24 cellular contexts compared by ENCODE assay signal in genomic region chr2:241670333-241671110, GRCh38.
"Had no signal": no experiment of that assay in that cellular context is flagged by ENCODE, and none has a peak within 500 bp of the region (broad histone marks: within the 10 kb centered on the region; RNA-seq: fewer than 3 reads in every experiment).

No MANE protein-coding gene starts in this region.

- H3K27me3 ChIP-seq: Peyer's patch had no signal

- H3K4me3 ChIP-seq: K562, Peyer's patch had no signal

- ATAC-seq: activated CD4-positive, alpha-beta T cell treated with anti-CD3 and anti-CD28 coated beads for 36 hours; activated CD8-positive, alpha-beta T cell treated with anti-CD3 and anti-CD28 coated beads for 36 hours; HepG2; K562 had no signal

- H3K27ac Mint-ChIP-seq: activated CD4-positive, alpha-beta T cell treated with anti-CD3 and anti-CD28 coated beads for 36 hours; activated CD8-positive, alpha-beta T cell treated with anti-CD3 and anti-CD28 coated beads for 36 hours; activated naive CD8-positive, alpha-beta T cell; activated T-helper 1 cell treated with anti-CD3 and anti-CD28 coated beads, Interleukin-12 subunit alpha, Interleukin-12 subunit beta, Interleukin-2, Interleukin-4 antibody, amounts not matched to agents 30 ng/mL and 10 ng/mL and 1 ng/mL, durations not matched to agents 14 hours and 24 hours and 36 hours had no signal

- H3K4me1 ChIP-seq: Peyer's patch had no signal

- H3K4me1 Mint-ChIP-seq: activated CD4-positive, alpha-beta T cell treated with anti-CD3 and anti-CD28 coated beads for 36 hours had no signal

- H3K27me3 Mint-ChIP-seq: activated CD4-positive, alpha-beta T cell treated with anti-CD3 and anti-CD28 coated beads for 36 hours; activated CD8-positive, alpha-beta T cell treated with anti-CD3 and anti-CD28 coated beads for 36 hours; activated naive CD8-positive, alpha-beta T cell had no signal

- H3K27ac ChIP-seq: Peyer's patch, VCaP had no signal

- H3K9me3 ChIP-seq: Peyer's patch had no signal

- DNase-seq: activated CD4-positive, alpha-beta T cell treated with anti-CD3 and anti-CD28 coated beads for 36 hours; activated CD4-positive, alpha-beta T cell treated with anti-CD3 and anti-CD28 coated beads, Interleukin-2, amount 50 U/mL, for 1 hour; activated CD8-positive, alpha-beta memory T cell treated with anti-CD3 and anti-CD28 coated beads, Interleukin-2, amount 50 U/mL, for 4 hours; activated CD8-positive, alpha-beta T cell treated with anti-CD3 and anti-CD28 coated beads for 36 hours; activated effector memory CD4-positive, alpha-beta T cell treated with Interleukin-2 at 50 U/mL for 16 hours; activated naive CD4-positive, alpha-beta T cell; amygdala; Kasumi-1; NCI-H1105 treated with DMSO at 0.1 percent for 48 hours; NCI-H1436 treated with DMSO at 0.1 percent for 48 hours; NCI-H187; NCI-H2081; NCI-H510A treated with DMSO at 0.1 percent for 48 hours; NCI-H69; NK-92 treated with Interleukin-12 subunit alpha and Interleukin-12 subunit beta, amount 100 ng/mL, for 24 hours; Peyer's patch; SIG-M5; T-helper 2 cell had no signal

- H3K9me3 Mint-ChIP-seq: activated CD8-positive, alpha-beta T cell treated with anti-CD3 and anti-CD28 coated beads for 36 hours; activated T-helper 1 cell treated with anti-CD3 and anti-CD28 coated beads, Interleukin-12 subunit alpha, Interleukin-12 subunit beta, Interleukin-2, Interleukin-4 antibody, amounts not matched to agents 30 ng/mL and 10 ng/mL and 1 ng/mL, durations not matched to agents 14 hours and 24 hours and 36 hours; brain had no signal

- H3K4me3 Mint-ChIP-seq: activated CD4-positive, alpha-beta T cell treated with anti-CD3 and anti-CD28 coated beads for 36 hours; activated CD8-positive, alpha-beta T cell treated with anti-CD3 and anti-CD28 coated beads for 36 hours; activated naive CD8-positive, alpha-beta T cell; activated T-helper 1 cell treated with anti-CD3 and anti-CD28 coated beads, Interleukin-12 subunit alpha, Interleukin-12 subunit beta, Interleukin-2, Interleukin-4 antibody, amounts not matched to agents 30 ng/mL and 10 ng/mL and 1 ng/mL, durations not matched to agents 14 hours and 24 hours and 36 hours; brain had no signal
